In genomic region chr9:137278061-137278912, GRCh38 we compare ENCODE assay signal across 8 cellular contexts. TPM values are rescaled to one million over a fixed set of nuclear protein-coding genes. Genes with fewer than 3 reads are reported as not detected.
A peak's percentile ranks its signal among the peaks of the same experiment; 100 is the strongest.
DNase-seq lines count a peak whose midpoint lies in the region; ATAC-seq, FAIRE-seq and TF ChIP-seq lines count a peak whose summit lies in the region.

No MANE protein-coding gene starts in this region.

- H3K27me3 Mint-ChIP-seq in mesothelial cell of epicardium (ENCODE audit: low read depth): peaks cover 16% of the 10 kb centered on the region

- no peak for TF ChIP-seq CTCF in mesothelial cell of epicardium (IDR thresholded peaks at IDR 0.05; ENCODE audit: unreplicated experiment)

- H3K4me1 Mint-ChIP-seq in mesothelial cell of epicardium: peaks cover 27% of the 10 kb centered on the region

- peak; percentile 24 for FAIRE-seq in GM12892 (lab: Jason Lieb, UNC)
- FAIRE-seq in GM19239 (lab: Jason Lieb, UNC): no peak

- no peaks in the 10 kb centered on the region for H3K36me3 Mint-ChIP-seq in mesothelial cell of epicardium

- no peak for DNase-seq in GM12892 (ENCODE audit: insufficient read length)
- DNase-seq in NOMO-1 treated with dmso at 0.1 percent for 144 hours (lab: John Stamatoyannopoulos, UW; ENCODE audit: unreplicated experiment): peak; percentile 47
- peak; percentile 62 for DNase-seq in ecto neural progenitor cell (ENCODE audit: low spot score)
- peak in 1 of 2 experiments; percentile 38 for DNase-seq in mesothelial cell of epicardium (ENCODE audit: low spot score in 2 of 2, unreplicated experiment in 2 of 2)
- no peak for DNase-seq in Ammon's horn (ENCODE audit: low spot score)
- no peak for DNase-seq in GM19239 (ENCODE audit: insufficient read length, low spot score)
- DNase-seq in LoVo (ENCODE audit: low spot score): no peak

- H3K9me3 Mint-ChIP-seq in mesothelial cell of epicardium: no peaks in the 10 kb centered on the region

- ATAC-seq in GM18867 (IDR thresholded peaks at IDR 0.05; ENCODE audit: unreplicated experiment): no peak

- no peak for TF ChIP-seq POLR2A in GM12892 (IDR thresholded peaks at IDR 0.05; ENCODE audit: low read depth, low read length)

- H3K27ac Mint-ChIP-seq in mesothelial cell of epicardium: no peak overlapping the region

- peak overlapping the region; percentile 72 for H3K4me3 Mint-ChIP-seq in mesothelial cell of epicardium

RNA-seq across cellular contexts. Expression of gene TOR4A, which starts 0.8 kb away (rescaled TPM):
- polyA plus RNA-seq in GM12892 (2012; ENCODE audit: missing spikeins): 2.1 TPM
- total RNA-seq in mesothelial cell of epicardium: 5.7 to 6.5 TPM (median 6.5 TPM) in 3 replicates

RNA-seq across cellular contexts. Expression of gene NELFB, which starts 23.2 kb away (rescaled TPM):
- 21.8 TPM for polyA plus RNA-seq in GM12892 (2012; ENCODE audit: missing spikeins)
- 51.6 to 54.8 TPM (median 53.3 TPM) in 3 replicates for total RNA-seq in mesothelial cell of epicardium

RNA-seq across cellular contexts. Expression of gene NRARP, which starts 23.8 kb away (rescaled TPM):
- polyA plus RNA-seq in GM12892 (2012; ENCODE audit: missing spikeins): 0.95 TPM
- 7.4 to 9.6 TPM (median 9.2 TPM) in 3 replicates for total RNA-seq in mesothelial cell of epicardium

RNA-seq across cellular contexts. Expression of gene STPG3, which starts 27.2 kb away (rescaled TPM):
- 0.57 TPM for polyA plus RNA-seq in GM12892 (2012; ENCODE audit: missing spikeins)
- 0.18 to 0.29 TPM in 2 of 3 replicates, not detected in the other for total RNA-seq in mesothelial cell of epicardium

RNA-seq across cellular contexts. Expression of gene TUBB4B, which starts 37.2 kb away (rescaled TPM):
- polyA plus RNA-seq in GM12892 (2012; ENCODE audit: missing spikeins): 96.6 TPM
- total RNA-seq in mesothelial cell of epicardium: 146 to 152 TPM (median 148 TPM) in 3 replicates

Comparison
In these comparisons a context has a peak if more than half of its experiments do, and no peak if none do; other contexts are left out.
1. DNase-seq: peak in NOMO-1 treated with dmso at 0.1 percent for 144 hours (single experiment) and ecto neural progenitor cell (single experiment); none in GM12892 (single experiment), Ammon's horn (single experiment), GM19239 (single experiment) and LoVo (single experiment).